7 cellular contexts compared by ENCODE assay signal in the genomic region with DNA sequence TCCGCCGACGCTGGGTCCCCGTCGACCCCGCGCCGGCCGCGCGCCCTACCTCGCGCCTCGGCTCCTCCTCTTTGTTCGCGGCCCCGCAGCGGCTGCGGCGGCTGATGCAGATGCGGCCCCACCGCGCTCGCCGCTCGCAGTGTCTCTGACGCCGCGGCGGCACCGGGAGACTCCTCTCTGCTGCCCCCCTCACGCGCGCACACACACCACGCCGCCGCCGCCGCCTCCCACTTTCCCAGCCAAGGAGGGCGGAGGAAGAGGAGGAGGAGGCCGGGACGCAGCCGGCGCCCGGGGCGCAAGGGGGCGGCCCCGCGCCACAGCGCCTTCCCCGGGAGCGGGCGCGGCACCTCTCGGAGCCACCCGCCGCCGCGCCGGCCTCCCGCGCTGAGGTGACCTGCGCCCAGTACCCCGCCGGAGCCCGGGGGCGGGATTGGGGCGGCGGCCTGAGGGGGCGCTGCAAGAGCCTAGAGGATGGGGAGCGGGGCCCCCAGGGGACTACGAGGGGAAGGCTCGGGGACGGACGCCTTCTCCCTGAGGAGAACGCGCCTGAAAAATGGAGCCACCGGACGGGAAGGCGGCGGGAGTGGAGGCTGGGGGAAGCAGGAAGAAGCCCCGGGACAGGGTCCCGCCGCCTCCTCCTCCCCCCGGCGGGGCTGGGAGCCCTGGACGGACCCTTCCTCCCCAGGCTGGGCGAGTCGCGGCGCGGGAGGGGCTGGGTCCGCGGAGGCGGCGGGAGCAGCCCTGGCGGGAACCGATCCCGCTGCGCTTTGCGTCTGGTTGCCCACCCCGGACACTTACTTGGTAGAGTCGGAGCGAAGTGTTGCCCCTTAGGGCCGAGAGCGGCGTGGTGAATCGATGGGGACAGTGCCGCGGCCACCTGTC. TPM values are rescaled to one million over a fixed set of nuclear protein-coding genes. Genes with fewer than 3 reads are reported as not detected.
DNase-seq lines count a peak whose midpoint lies in the region; ATAC-seq and TF ChIP-seq lines count a peak whose summit lies in the region.

Gene SH3RF1 (minus strand): TSS at position 147 of the 882 bp plus-strand sequence. CDS start 1,744 bp downstream, outside the sequence.

- peak; percentile 57 for ATAC-seq in GM21447 (IDR thresholded peaks at IDR 0.05; ENCODE audit: unreplicated experiment)
- ATAC-seq in gastrocnemius medialis, result peak; percentile 85 to 88

- CTCF ChIA-PET in MCF 10A (lab: Yijun Ruan, JAX), result interaction anchor here (0.7 to 1.3 kb wide), 4 partner anchors 25 to 355 kb away, joined by 3 to 4 read pairs (median 4); no protein-coding TSS in a partner anchor

- intact Hi-C loops in MCF 10A (cut with micrococcal nuclease) (loop anchor here (1.0 to 10.0 kb wide), 4 partner anchors 46 to 247 kb away; no protein-coding TSS in a partner anchor), gastrocnemius medialis (cut with DNase I; ENCODE audit: low total_unique reads) (loop anchor here (1.0 to 5.0 kb wide), 5 partner anchors 34 to 340 kb away; no protein-coding TSS in a partner anchor)

- BruUV-seq in MCF 10A (replicated peaks; lab: Mats Ljungman, UMichigan), result no TSS peak

- peak within 1 kb of the TSS; percentile 71 for H3K9ac ChIP-seq in HUES48 (ENCODE audit: low read depth, low read length)

- peak within 1 kb of the TSS; percentile 13 for H3K27ac Mint-ChIP-seq in MCF 10A (ENCODE audit: low read depth, unreplicated experiment)

- in situ Hi-C loops in gastrocnemius medialis (cut with MboI; ENCODE audit: low sequenced_read_pairs in 4 of 4), result loop anchor here in 1 of 4 donors (25.0 kb wide), 1 partner anchor 259 kb away; the partner anchor contains the start of gene CBR4

- H3K27ac ChIP-seq in HUES48 (ENCODE audit: low read depth, low read length), result peak within 1 kb of the TSS; percentile 73
- H3K27ac ChIP-seq in gastrocnemius medialis, result peak within 1 kb of the TSS; percentile 87 to 95 (median 94)

- H3K4me3 ChIP-seq in GM06990 (replicated peaks; ENCODE audit: low read depth, low read length), result peak within 1 kb of the TSS; percentile 91
- H3K4me3 ChIP-seq in HUES48 (ENCODE audit: low read depth, low read length), result peak within 1 kb of the TSS; percentile 79
- peak within 1 kb of the TSS; percentile 94 for H3K4me3 ChIP-seq in iPS-18c (ENCODE audit: insufficient read depth, low read depth, low read length)
- peak within 1 kb of the TSS; percentile 73 to 95 (median 92) for H3K4me3 ChIP-seq in gastrocnemius medialis

- H3K4me1 ChIP-seq in HUES48 (ENCODE audit: control insufficient read depth, insufficient read depth, low read length) (peaks cover 41% of the 10 kb centered on the region), gastrocnemius medialis (peaks cover 22 to 24% of the 10 kb centered on the region in 2 donors)

- no peaks in the 10 kb centered on the region; the same call in 1 of the 2 replicates for H3K36me3 ChIP-seq in GM06990 (ENCODE audit: control insufficient read depth, insufficient read depth, low read length)
- H3K36me3 ChIP-seq in HUES48 (ENCODE audit: control insufficient read depth, insufficient read depth, low read length), result no peaks in the 10 kb centered on the region
- no peaks in the 10 kb centered on the region for H3K36me3 ChIP-seq in gastrocnemius medialis

- POLR2A ChIA-PET in MCF 10A (lab: Yijun Ruan, JAX), result interaction anchor here (0.9 to 5.1 kb wide), 12 partner anchors 12 to 261 kb away, joined by 3 to 41 read pairs (median 10); partner anchors contain the start of gene CBR4

- TF ChIP-seq CTCF in GM06990 (IDR thresholded peaks at IDR 0.05; ENCODE audit: insufficient read depth, low read length, poor library complexity, severe bottlenecking) (peak; percentile 26), MCF 10A (IDR thresholded peaks at IDR 0.05; ENCODE audit: unreplicated experiment) (no peak), gastrocnemius medialis (IDR thresholded peaks at IDR 0.05 in 4 of 5, conservative IDR thresholded peaks at IDR 0.05 in 1 of 5) (peak in 3 of 5 experiments; percentile 35 to 52 (median 44))

- H3K9me3 Mint-ChIP-seq in MCF 10A (ENCODE audit: unreplicated experiment), result no peaks in the 10 kb centered on the region

- peak within 1 kb of the TSS; percentile 59 for H3K4me3 Mint-ChIP-seq in MCF 10A (ENCODE audit: unreplicated experiment)

- H3K4me1 Mint-ChIP-seq in MCF 10A (ENCODE audit: insufficient read depth, unreplicated experiment), result peaks cover 27% of the 10 kb centered on the region

- no peaks in the 10 kb centered on the region for H3K27me3 Mint-ChIP-seq in MCF 10A (ENCODE audit: insufficient read depth, unreplicated experiment)

- H3K27me3 ChIP-seq in GM06990 (replicated peaks; ENCODE audit: control insufficient read depth, insufficient read depth, low read length) (no peaks in the 10 kb centered on the region), HUES48 (ENCODE audit: control insufficient read depth, insufficient read depth, low read length) (peaks cover 13% of the 10 kb centered on the region), gastrocnemius medialis (no peaks in the 10 kb centered on the region)

- peaks cover 6% of the 10 kb centered on the region for H3K36me3 Mint-ChIP-seq in MCF 10A (ENCODE audit: insufficient read depth, unreplicated experiment)

- DNase-seq in GM06990 (ENCODE audit: extremely low read depth, insufficient read length) (peak; percentile 80), RKO (ENCODE audit: low spot score) (peak; percentile 81), MCF 10A (ENCODE audit: unreplicated experiment) (peak; percentile 89), gastrocnemius medialis (peak; percentile 81 to 83)

- TF ChIP-seq POLR2A in gastrocnemius medialis (IDR thresholded peaks at IDR 0.05), result peak; percentile 89 to 95

- H3K9me3 ChIP-seq in HUES48 (ENCODE audit: control insufficient read depth, insufficient read depth, low read length) (no peaks in the 10 kb centered on the region), iPS-18c (ENCODE audit: control insufficient read depth, insufficient read depth, low read length) (no peaks in the 10 kb centered on the region), gastrocnemius medialis (no peaks in the 10 kb centered on the region)

RNA-seq across cellular contexts. Expression of gene SH3RF1, which starts in this region (rescaled TPM):
- 16.5 and 17.4 TPM in 2 replicates for total RNA-seq in MCF 10A (2022)
- total RNA-seq in gastrocnemius medialis, result 10 to 100 TPM; 12.6 to 27.0 (median 13.4) TPM

Comparison
In these comparisons a context has a peak if more than half of its experiments do, and no peak if none do; other contexts are left out.
1. Peak in every context shown above with its lines: DNase-seq, ATAC-seq, H3K4me3 ChIP-seq and H3K27ac ChIP-seq.